23 cellular contexts compared by ENCODE assay signal in genomic region chr18:12751503-12751884, GRCh38.
"Had no signal": no experiment of that assay in that cellular context is flagged by ENCODE, and none has a peak within 500 bp of the region (broad histone marks: within the 10 kb centered on the region; RNA-seq: fewer than 3 reads in every experiment).

No MANE protein-coding gene starts in this region.

- H3K4me3 Mint-ChIP-seq: natural killer cell; stimulated activated naive CD8-positive, alpha-beta T cell treated with anti-CD3 and anti-CD28 coated beads, Interleukin-15, amount 100 ng/mL, for 72 hours had no signal

- DNase-seq: dermis blood vessel endothelial cell; effector memory CD4-positive, alpha-beta T cell; erythroblast; esophagus squamous epithelium; foreskin melanocyte; hypothalamus; left ventricle myocardium superior; lower lobe of right lung; natural killer cell; occipital lobe; ovary; psoas muscle; right cardiac atrium; small intestine; stimulated activated CD4-positive, alpha-beta T cell treated with anti-CD3 and anti-CD28 coated beads, Interleukin-15, amount 100 ng/mL, for 24 hours; stimulated activated CD4-positive, alpha-beta T cell treated with anti-CD3 and anti-CD28 coated beads, Interleukin-2, amount 100 ng/mL, for 48 hours; stimulated activated naive CD4-positive, alpha-beta T cell; stimulated activated naive CD8-positive, alpha-beta T cell treated with anti-CD3 and anti-CD28 coated beads, Interleukin-15, amount 100 ng/mL, for 72 hours; thyroid gland; trophoblast cell had no signal

- H3K9me3 Mint-ChIP-seq: natural killer cell; stimulated activated naive CD8-positive, alpha-beta T cell treated with anti-CD3 and anti-CD28 coated beads, Interleukin-15, amount 100 ng/mL, for 72 hours had no signal

- H3K9me3 ChIP-seq: esophagus squamous epithelium, lower lobe of right lung, ovary, psoas muscle, suprapubic skin, thyroid gland, vagina had no signal

- H3K27me3 ChIP-seq: ovary, suprapubic skin, thyroid gland, vagina had no signal

- H3K27ac ChIP-seq: coronary artery, esophagus squamous epithelium, lower lobe of right lung, ovary, psoas muscle, suprapubic skin, thyroid gland, vagina had no signal

- H3K4me1 ChIP-seq: esophagus squamous epithelium, lower lobe of right lung, psoas muscle, suprapubic skin, thyroid gland, vagina had no signal

- H3K4me3 ChIP-seq: coronary artery, esophagus squamous epithelium, lower lobe of right lung, ovary, psoas muscle, suprapubic skin, thyroid gland, vagina had no signal

- H3K36me3 Mint-ChIP-seq: natural killer cell had no signal

- ATAC-seq: left ventricle myocardium superior; psoas muscle; stimulated activated naive CD8-positive, alpha-beta T cell treated with anti-CD3 and anti-CD28 coated beads, Interleukin-15, amount 100 ng/mL, for 72 hours had no signal

- H3K36me3 ChIP-seq: esophagus squamous epithelium, lower lobe of right lung, ovary, suprapubic skin, thyroid gland, vagina had no signal

- H3K27ac Mint-ChIP-seq: natural killer cell had no signal
